30 cellular contexts compared by ENCODE assay signal in genomic region chr1:241707442-241707841, GRCh38. TPM values are rescaled to one million over a fixed set of nuclear protein-coding genes. Genes with fewer than 3 reads are reported as not detected.
A peak's percentile ranks its signal among the peaks of the same experiment; 100 is the strongest.
DNase-seq lines count a peak whose midpoint lies in the region; ATAC-seq and TF ChIP-seq lines count a peak whose summit lies in the region.
"Had no signal": no experiment of that assay in that cellular context is flagged by ENCODE, and none has a peak within 500 bp of the region (broad histone marks: within the 10 kb centered on the region; RNA-seq: fewer than 3 reads in every experiment).

No MANE protein-coding gene starts in this region.

- H3K36me3 ChIP-seq in Panc1 (ENCODE audit: control insufficient read depth, insufficient read depth, low read length): no peaks in the 10 kb centered on the region
- H3K36me3 ChIP-seq: ascending aorta, neutrophil, right lobe of liver, suprapubic skin, uterus had no signal

- intact Hi-C loops in Panc1 (cut with micrococcal nuclease; ENCODE audit: unreplicated experiment): no loop called here

- peaks cover 3% of the 10 kb centered on the region for H3K27me3 Mint-ChIP-seq in activated T-cell treated with anti-CD3 and anti-CD28 coated beads, Interleukin-2, amount 50 U/mL, for 24 hours
- peaks cover 10% of the 10 kb centered on the region in 2 donors for H3K27me3 Mint-ChIP-seq in effector memory CD8-positive, alpha-beta T cell
- H3K27me3 Mint-ChIP-seq in stimulated activated naive CD8-positive, alpha-beta T cell treated with anti-CD3 and anti-CD28 coated beads, Interleukin-15, amount 100 ng/mL, for 72 hours: no peaks in the 10 kb centered on the region
- H3K27me3 Mint-ChIP-seq: activated CD4-positive, alpha-beta T cell treated with anti-CD3 and anti-CD28 coated beads, Interleukin-2, amount 10 ng/mL, durations not matched to agents 24 days and 14 days; activated CD8-positive, alpha-beta memory T cell treated with anti-CD3 and anti-CD28 coated beads, Interleukin-2, amount 10 ng/mL, durations not matched to agents 7 days and 5 days; activated naive CD4-positive, alpha-beta T cell treated with anti-CD3 and anti-CD28 coated beads, Interleukin-2, amount 10 ng/mL, durations not matched to agents 7 days and 5 days; CD4-positive, CD25-positive, alpha-beta regulatory T cell had no signal

- in situ Hi-C loops in Panc1 (cut with HindIII; ENCODE audit: low pct_unique_long_range_greater_than_20kb, low sequenced_read_pairs): no loop called here

- peaks cover 16% of the 10 kb centered on the region for H3K4me1 Mint-ChIP-seq in activated T-cell treated with anti-CD3 and anti-CD28 coated beads, Interleukin-2, amount 50 U/mL, for 24 hours (ENCODE audit: low read depth)
- peaks cover 9 to 15% of the 10 kb centered on the region in 2 donors for H3K4me1 Mint-ChIP-seq in effector memory CD8-positive, alpha-beta T cell (ENCODE audit: low read depth in 2 of 2)
- H3K4me1 Mint-ChIP-seq in stimulated activated naive CD8-positive, alpha-beta T cell treated with anti-CD3 and anti-CD28 coated beads, Interleukin-15, amount 100 ng/mL, for 72 hours: peaks cover 18% of the 10 kb centered on the region
- H3K4me1 Mint-ChIP-seq: stimulated activated memory B cell treated with anti-CD40 and anti-IgM and Interleukin-4, amounts not matched to agents 10 μg/mL and 1 μg/mL and 100 μg/mL, for 72 hours had no signal

- H3K9me3 Mint-ChIP-seq in activated T-cell treated with anti-CD3 and anti-CD28 coated beads, Interleukin-2, amount 50 U/mL, for 24 hours: no peaks in the 10 kb centered on the region
- no peaks in the 10 kb centered on the region for H3K9me3 Mint-ChIP-seq in effector memory CD8-positive, alpha-beta T cell
- peaks cover 9 to 19% of the 10 kb centered on the region in 2 donors for H3K9me3 Mint-ChIP-seq in stimulated activated naive CD8-positive, alpha-beta T cell treated with anti-CD3 and anti-CD28 coated beads, Interleukin-15, amount 100 ng/mL, for 72 hours
- H3K9me3 Mint-ChIP-seq: CD4-positive, CD25-positive, alpha-beta regulatory T cell had no signal

- CTCF ChIA-PET in Panc1 (lab: Charles Lee): no interaction called here

- DNase-seq in activated T-cell treated with anti-CD3 and anti-CD28 coated beads, Interleukin-2, amount 50 U/mL, for 24 hours: no peak
- no peak for DNase-seq in activated T-cell treated with anti-CD3 and anti-CD28 coated beads, Interleukin-2, amount 50 U/mL, for 48 hours
- DNase-seq in Panc1 (ENCODE audit: low read depth, low spot score) (no peak), D341Med (ENCODE audit: low spot score) (no peak), NCI-H1930 (lab: John Stamatoyannopoulos, UW) (no peak)
- no peak for DNase-seq in effector memory CD8-positive, alpha-beta T cell
- no peak for DNase-seq in stimulated activated naive CD8-positive, alpha-beta T cell treated with anti-CD3 and anti-CD28 coated beads, Interleukin-15, amount 100 ng/mL, for 72 hours
- DNase-seq: activated CD8-positive, alpha-beta memory T cell treated with anti-CD3 and anti-CD28 coated beads, Interleukin-2, amount 10 ng/mL, durations not matched to agents 7 days and 5 days; NCI-H1436; NCI-H446 treated with DMSO at 0.1 percent for 48 hours; right lobe of liver; SHP77 treated with DMSO at 0.1 percent for 48 hours; stimulated activated CD4-positive, alpha-beta T cell treated with anti-CD3 and anti-CD28 coated beads, Interleukin-4, amount 100 ng/mL, for 24 hours; uterus had no signal

- H3K4me1 ChIP-seq in Panc1 (ENCODE audit: control insufficient read depth, insufficient read depth, low read length): peaks cover 9% of the 10 kb centered on the region
- H3K4me1 ChIP-seq: ascending aorta, right lobe of liver, uterus had no signal

- ATAC-seq in Panc1 (peak; percentile 30), GM21723 (IDR thresholded peaks at IDR 0.05; ENCODE audit: unreplicated experiment) (no peak)
- ATAC-seq in effector memory CD8-positive, alpha-beta T cell (replicated peaks): no peak
- ATAC-seq in stimulated activated naive CD8-positive, alpha-beta T cell treated with anti-CD3 and anti-CD28 coated beads, Interleukin-15, amount 100 ng/mL, for 72 hours: peak; percentile 27
- ATAC-seq: left lobe of liver; right lobe of liver; stimulated activated memory B cell treated with anti-CD40 and anti-IgM and Interleukin-4, amounts not matched to agents 10 μg/mL and 1 μg/mL and 100 μg/mL, for 72 hours had no signal

- peak overlapping the region; percentile 30 for H3K27ac ChIP-seq in Panc1 (ENCODE audit: low read length)
- H3K27ac ChIP-seq: ascending aorta, KMS-11, neutrophil, right lobe of liver, suprapubic skin, uterus, VCaP had no signal

- TF ChIP-seq CTCF in Panc1 (IDR thresholded peaks at IDR 0.05): no peak

- no peak overlapping the region for H3K4me3 ChIP-seq in Panc1 (ENCODE audit: low read depth in 2 of 2, low read length in 2 of 2)
- H3K4me3 ChIP-seq: ascending aorta, right lobe of liver, suprapubic skin, uterus had no signal

- no TSS peak for BruUV-seq in Panc1 (replicated peaks; lab: Mats Ljungman, UMichigan)

- peak overlapping the region; percentile 31 for H3K27ac Mint-ChIP-seq in activated T-cell treated with anti-CD3 and anti-CD28 coated beads, Interleukin-2, amount 50 U/mL, for 24 hours
- peak overlapping the region; percentile 28 to 33 for H3K27ac Mint-ChIP-seq in effector memory CD8-positive, alpha-beta T cell
- H3K27ac Mint-ChIP-seq in stimulated activated naive CD8-positive, alpha-beta T cell treated with anti-CD3 and anti-CD28 coated beads, Interleukin-15, amount 100 ng/mL, for 72 hours: no peak overlapping the region
- H3K27ac Mint-ChIP-seq: activated CD4-positive, alpha-beta T cell treated with anti-CD3 and anti-CD28 coated beads, Interleukin-2, amount 10 ng/mL, durations not matched to agents 24 days and 14 days; activated naive CD4-positive, alpha-beta T cell treated with anti-CD3 and anti-CD28 coated beads, Interleukin-2, amount 10 ng/mL, durations not matched to agents 7 days and 5 days; CD4-positive, CD25-positive, alpha-beta regulatory T cell; progenitor cell of endocrine pancreas; stimulated activated memory B cell treated with anti-CD40 and anti-IgM and Interleukin-4, amounts not matched to agents 10 μg/mL and 1 μg/mL and 100 μg/mL, for 72 hours had no signal

- no peak overlapping the region for H3K4me3 Mint-ChIP-seq in activated T-cell treated with anti-CD3 and anti-CD28 coated beads, Interleukin-2, amount 50 U/mL, for 24 hours
- H3K4me3 Mint-ChIP-seq in effector memory CD8-positive, alpha-beta T cell: peak overlapping the region; percentile 29 to 43
- no peak overlapping the region for H3K4me3 Mint-ChIP-seq in stimulated activated naive CD8-positive, alpha-beta T cell treated with anti-CD3 and anti-CD28 coated beads, Interleukin-15, amount 100 ng/mL, for 72 hours
- H3K4me3 Mint-ChIP-seq: activated CD4-positive, alpha-beta T cell treated with anti-CD3 and anti-CD28 coated beads, Interleukin-2, amount 10 ng/mL, durations not matched to agents 24 days and 14 days; activated CD8-positive, alpha-beta memory T cell treated with anti-CD3 and anti-CD28 coated beads, Interleukin-2, amount 10 ng/mL, durations not matched to agents 7 days and 5 days; activated naive CD4-positive, alpha-beta T cell treated with anti-CD3 and anti-CD28 coated beads, Interleukin-2, amount 10 ng/mL, durations not matched to agents 7 days and 5 days; stimulated activated memory B cell treated with anti-CD40 and anti-IgM and Interleukin-4, amounts not matched to agents 10 μg/mL and 1 μg/mL and 100 μg/mL, for 72 hours had no signal

- POLR2A ChIA-PET in Panc1 (lab: Charles Lee): no interaction called here

- H3K36me3 Mint-ChIP-seq in activated T-cell treated with anti-CD3 and anti-CD28 coated beads, Interleukin-2, amount 50 U/mL, for 24 hours (ENCODE audit: low read depth): no peaks in the 10 kb centered on the region
- H3K36me3 Mint-ChIP-seq in effector memory CD8-positive, alpha-beta T cell (ENCODE audit: insufficient read depth): no peaks in the 10 kb centered on the region
- H3K36me3 Mint-ChIP-seq: activated naive CD4-positive, alpha-beta T cell treated with anti-CD3 and anti-CD28 coated beads, Interleukin-2, amount 10 ng/mL, durations not matched to agents 7 days and 5 days; CD4-positive, CD25-positive, alpha-beta regulatory T cell; stimulated activated memory B cell treated with anti-CD40 and anti-IgM and Interleukin-4, amounts not matched to agents 10 μg/mL and 1 μg/mL and 100 μg/mL, for 72 hours had no signal

- H3K27me3 ChIP-seq in Panc1 (ENCODE audit: control insufficient read depth, insufficient read depth, low read length): no peaks in the 10 kb centered on the region
- H3K27me3 ChIP-seq: ascending aorta, neutrophil, right lobe of liver, suprapubic skin, uterus had no signal

- no peaks in the 10 kb centered on the region for H3K9me3 ChIP-seq in Panc1 (ENCODE audit: control insufficient read depth, insufficient read depth, low read depth, low read length)
- H3K9me3 ChIP-seq: ascending aorta, neutrophil, right lobe of liver, suprapubic skin, uterus had no signal

RNA-seq across cellular contexts. Expression of gene WDR64, which starts 55.4 kb away (rescaled TPM):
- not detected for total RNA-seq in Panc1 (2021; ENCODE audit: unreplicated experiment)
- polyA plus RNA-seq in Panc1 (2012; ENCODE audit: insufficient read length): not detected
- total RNA-seq: activated CD4-positive, alpha-beta T cell treated with anti-CD3 and anti-CD28 coated beads, Interleukin-2, amount 10 ng/mL, durations not matched to agents 24 days and 14 days; ascending aorta; cardiac septum; CD4-positive, CD25-positive, alpha-beta regulatory T cell; fibroblast of lung; G401; OCI-LY7; suprapubic skin had no signal
- polyA plus RNA-seq: fibroblast of lung had no signal

Comparison
In these comparisons a context has a peak if more than half of its experiments do, and no peak if none do; other contexts are left out.
1. H3K27ac Mint-ChIP-seq: peak in activated T-cell treated with anti-CD3 and anti-CD28 coated beads, Interleukin-2, amount 50 U/mL, for 24 hours (single experiment) and effector memory CD8-positive, alpha-beta T cell (2 of 2); none in stimulated activated naive CD8-positive, alpha-beta T cell treated with anti-CD3 and anti-CD28 coated beads, Interleukin-15, amount 100 ng/mL, for 72 hours (0 of 2).
2. H3K4me3 Mint-ChIP-seq: peak in effector memory CD8-positive, alpha-beta T cell (2 of 2); none in activated T-cell treated with anti-CD3 and anti-CD28 coated beads, Interleukin-2, amount 50 U/mL, for 24 hours (single experiment) and stimulated activated naive CD8-positive, alpha-beta T cell treated with anti-CD3 and anti-CD28 coated beads, Interleukin-15, amount 100 ng/mL, for 72 hours (0 of 2).
3. ATAC-seq: peak in Panc1 (single experiment) and stimulated activated naive CD8-positive, alpha-beta T cell treated with anti-CD3 and anti-CD28 coated beads, Interleukin-15, amount 100 ng/mL, for 72 hours (single experiment); none in effector memory CD8-positive, alpha-beta T cell (single experiment) and GM21723 (single experiment).